In the genomic region with DNA sequence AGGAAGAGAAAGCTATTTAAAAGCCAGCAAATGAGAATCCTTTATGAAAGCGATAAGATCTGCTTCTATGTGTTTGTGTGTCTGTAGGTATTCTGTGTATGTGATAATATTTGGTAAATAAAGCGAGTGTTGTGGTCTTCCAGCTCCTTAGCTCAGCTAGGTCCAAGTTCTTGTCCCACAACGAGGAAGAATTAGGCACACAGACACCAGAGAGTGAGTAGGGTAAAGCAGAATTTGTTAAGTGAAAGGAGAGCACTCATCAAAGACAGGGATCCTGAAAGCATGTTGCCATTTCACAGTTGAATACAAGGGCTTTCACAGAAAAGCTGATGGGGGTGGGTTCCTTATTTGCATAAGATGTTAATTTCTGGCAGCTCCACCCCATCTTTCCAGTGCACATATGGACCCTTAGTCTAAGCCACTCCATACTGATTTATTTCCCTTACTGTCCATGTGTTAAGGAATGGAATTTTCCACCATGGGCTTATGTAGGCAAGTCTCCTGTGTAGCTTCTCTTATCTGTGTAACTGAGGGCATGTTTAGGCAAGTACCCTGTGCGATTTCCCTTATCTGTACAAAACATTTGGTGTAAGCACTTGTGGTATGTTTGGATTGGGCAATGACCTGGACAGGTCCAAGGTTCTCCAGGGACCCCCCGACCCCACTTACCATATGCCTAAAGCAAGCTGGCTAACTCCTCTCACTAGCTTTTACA, we compare ENCODE assay signal across 23 cellular contexts.
"Had no signal": no experiment of that assay in that cellular context is flagged by ENCODE, and none has a peak within 500 bp of the region (broad histone marks: within the 10 kb centered on the region; RNA-seq: fewer than 3 reads in every experiment).

No MANE protein-coding gene starts in this region.

- DNase-seq: activated CD4-positive, alpha-beta T cell treated with anti-CD3 and anti-CD28 coated beads for 1 hour; activated CD8-positive, alpha-beta memory T cell treated with anti-CD3 and anti-CD28 coated beads for 24 hours; activated CD8-positive, alpha-beta memory T cell treated with anti-CD3 and anti-CD28 coated beads, Interleukin-2, amount 50 U/mL, for 48 hours; activated effector memory CD4-positive, alpha-beta T cell treated with Interleukin-2 at 50 U/mL for 16 hours; activated T-cell treated with anti-CD3 and anti-CD28 coated beads, Interleukin-2, amount 50 U/mL, for 48 hours; dermis blood vessel endothelial cell; effector memory CD4-positive, alpha-beta T cell; foreskin fibroblast; hippocampal formation; islet precursor cell; nucleus accumbens; spleen; stimulated activated CD4-positive, alpha-beta T cell treated with anti-CD3 and anti-CD28 coated beads, Interleukin-4, amount 100 ng/mL, for 4 hours; T-helper 1 cell; T-helper 9 cell; testis had no signal

- ATAC-seq: stimulated activated memory B cell treated with anti-CD40 and anti-IgM and Interleukin-4, amounts not matched to agents 10 μg/mL and 1 μg/mL and 100 μg/mL, for 72 hours had no signal

- H3K9me3 Mint-ChIP-seq: activated naive CD4-positive, alpha-beta T cell treated with anti-CD3 and anti-CD28 coated beads, Interleukin-2, amount 50 U/mL, for 24 hours had no signal

- H3K9me3 ChIP-seq: ascending aorta, testis had no signal

- H3K36me3 ChIP-seq: ascending aorta, spleen had no signal

- H3K4me1 Mint-ChIP-seq: activated naive CD4-positive, alpha-beta T cell treated with anti-CD3 and anti-CD28 coated beads, Interleukin-2, amount 50 U/mL, for 24 hours; mesothelial cell of epicardium; nephron; stimulated activated memory B cell treated with anti-CD40 and anti-IgM and Interleukin-4, amounts not matched to agents 10 μg/mL and 1 μg/mL and 100 μg/mL, for 72 hours had no signal

- H3K27ac Mint-ChIP-seq: activated naive CD4-positive, alpha-beta T cell treated with anti-CD3 and anti-CD28 coated beads, Interleukin-2, amount 50 U/mL, for 24 hours; mesothelial cell of epicardium; nephron; stimulated activated memory B cell treated with anti-CD40 and anti-IgM and Interleukin-4, amounts not matched to agents 10 μg/mL and 1 μg/mL and 100 μg/mL, for 72 hours had no signal

- H3K36me3 Mint-ChIP-seq: activated naive CD4-positive, alpha-beta T cell treated with anti-CD3 and anti-CD28 coated beads, Interleukin-2, amount 50 U/mL, for 24 hours; mesothelial cell of epicardium; stimulated activated memory B cell treated with anti-CD40 and anti-IgM and Interleukin-4, amounts not matched to agents 10 μg/mL and 1 μg/mL and 100 μg/mL, for 72 hours had no signal

- H3K4me3 ChIP-seq: ascending aorta, lung, spleen, testis had no signal

- H3K4me1 ChIP-seq: ascending aorta, spleen, testis had no signal

- H3K4me3 Mint-ChIP-seq: activated naive CD4-positive, alpha-beta T cell treated with anti-CD3 and anti-CD28 coated beads, Interleukin-2, amount 50 U/mL, for 24 hours; mesothelial cell of epicardium; nephron; stimulated activated memory B cell treated with anti-CD40 and anti-IgM and Interleukin-4, amounts not matched to agents 10 μg/mL and 1 μg/mL and 100 μg/mL, for 72 hours had no signal

- H3K27me3 ChIP-seq: ascending aorta, testis had no signal

- H3K27ac ChIP-seq: ascending aorta, spleen, testis, VCaP had no signal
